Comparison of ENCODE assay signal across 18 cellular contexts in genomic region chr14:99554757-99555531, GRCh38. TPM values are rescaled to one million over a fixed set of nuclear protein-coding genes. Genes with fewer than 3 reads are reported as not detected.
DNase-seq lines count a peak whose midpoint lies in the region; ATAC-seq, FAIRE-seq and TF ChIP-seq lines count a peak whose summit lies in the region.
"Had no signal": no experiment of that assay in that cellular context is flagged by ENCODE, and none has a peak within 500 bp of the region (broad histone marks: within the 10 kb centered on the region; RNA-seq: fewer than 3 reads in every experiment).

No MANE protein-coding gene starts in this region.

- TF ChIP-seq CTCF in Caco-2 (IDR thresholded peaks at IDR 0.05; ENCODE audit: insufficient read depth in 1 of 2, low read depth in 1 of 2, low read length in 1 of 2, severe bottlenecking in 1 of 2, unreplicated experiment in 1 of 2) (no peak), RWPE2 (IDR thresholded peaks at IDR 0.05; ENCODE audit: poor library complexity, severe bottlenecking) (no peak), left ventricle myocardium inferior (IDR thresholded peaks at IDR 0.05; ENCODE audit: borderline replicate concordance) (no peak), pancreas (IDR thresholded peaks at IDR 0.05) (no peak)

- peaks cover 28% of the 10 kb centered on the region for H3K4me1 Mint-ChIP-seq in Caco-2 (ENCODE audit: low read depth, unreplicated experiment)

- DNase-seq in Caco-2 (peak in 1 of 2 experiments; percentile 18), RWPE2 (ENCODE audit: low spot score) (no peak), left ventricle myocardium inferior (no peak), pancreas (peak in 5 of 6 donors; percentile 89 to 95 (median 90)), NCI-H2081 treated with DMSO at 0.1 percent for 48 hours (lab: John Stamatoyannopoulos, UW) (no peak), DMS114 treated with DMSO at 0.1 percent for 48 hours (lab: John Stamatoyannopoulos, UW; ENCODE audit: unreplicated experiment) (no peak), occipital lobe (lab: John Stamatoyannopoulos, UW) (no peak), NCI-H146 (lab: John Stamatoyannopoulos, UW) (no peak)
- DNase-seq: activated CD4-positive, alpha-beta T cell treated with anti-CD3 and anti-CD28 coated beads for 1 hour; central memory CD4-positive, alpha-beta T cell; DMS 273 treated with DMSO at 0.1 percent for 48 hours; KG1; naive thymus-derived CD4-positive, alpha-beta T cell; NCI-H1417 treated with DMSO at 0.1 percent for 48 hours; stimulated activated CD4-positive, alpha-beta T cell treated with anti-CD3 and anti-CD28 coated beads, Interleukin-4, amount 100 ng/mL, for 24 hours; T-helper 1 cell had no signal

- no peak for FAIRE-seq in pancreas (lab: Jason Lieb, UNC)
- FAIRE-seq: frontal cortex had no signal

- H3K27me3 Mint-ChIP-seq in Caco-2 (ENCODE audit: insufficient read depth, unreplicated experiment) = no peaks in the 10 kb centered on the region
- H3K27me3 Mint-ChIP-seq: naive thymus-derived CD4-positive, alpha-beta T cell had no signal

- H3K27me3 ChIP-seq in Caco-2 (replicated peaks; ENCODE audit: control insufficient read depth, insufficient read depth, low read length) = no peaks in the 10 kb centered on the region
- no peaks in the 10 kb centered on the region for H3K27me3 ChIP-seq in RWPE2 (ENCODE audit: insufficient read depth, poor library complexity, severe bottlenecking)
- no peaks in the 10 kb centered on the region for H3K27me3 ChIP-seq in left ventricle myocardium inferior (ENCODE audit: low read depth)
- H3K27me3 ChIP-seq in pancreas = no peaks in the 10 kb centered on the region

- peak; percentile 77 for ATAC-seq in RWPE2 (ENCODE audit: low read depth)
- peak; percentile 84 to 86 (median 84) for ATAC-seq in pancreas
- ATAC-seq: activated naive CD4-positive, alpha-beta T cell treated with anti-CD3 and anti-CD28 coated beads, Interleukin-2, amount 50 U/mL, for 72 hours; naive thymus-derived CD4-positive, alpha-beta T cell had no signal

- H3K36me3 Mint-ChIP-seq in Caco-2 (ENCODE audit: insufficient read depth, unreplicated experiment) = peaks cover 18% of the 10 kb centered on the region
- H3K36me3 Mint-ChIP-seq: activated naive CD4-positive, alpha-beta T cell treated with anti-CD3 and anti-CD28 coated beads, Interleukin-2, amount 50 U/mL, for 72 hours had no signal

- H3K9me3 Mint-ChIP-seq in Caco-2 (ENCODE audit: unreplicated experiment) = no peaks in the 10 kb centered on the region
- H3K9me3 Mint-ChIP-seq: activated naive CD4-positive, alpha-beta T cell treated with anti-CD3 and anti-CD28 coated beads, Interleukin-2, amount 50 U/mL, for 72 hours had no signal

- 9 to 16% methylated on average over 8 to 9 of the region's 9 CpGs for WGBS in pancreas, 2 donors

- no peak overlapping the region for H3K4me3 Mint-ChIP-seq in Caco-2 (ENCODE audit: unreplicated experiment)
- H3K4me3 Mint-ChIP-seq: naive thymus-derived CD4-positive, alpha-beta T cell had no signal

- H3K27ac ChIP-seq in RWPE2 (ENCODE audit: poor library complexity, severe bottlenecking) (no peak overlapping the region), left ventricle myocardium inferior (replicated peaks) (peak overlapping the region; percentile 90), pancreas (peak overlapping the region; percentile 74 to 91 (median 88))

- BruUV-seq in Caco-2 (replicated peaks; lab: Mats Ljungman, UMichigan) = no TSS peak

- no peak overlapping the region for H3K4me3 ChIP-seq in Caco-2 (ENCODE audit: low read depth, low read length)
- no peak overlapping the region for H3K4me3 ChIP-seq in RWPE2 (ENCODE audit: severe bottlenecking)
- H3K4me3 ChIP-seq in left ventricle myocardium inferior = no peak overlapping the region
- no peak overlapping the region for H3K4me3 ChIP-seq in pancreas

- peak overlapping the region; percentile 13 for H3K27ac Mint-ChIP-seq in Caco-2 (ENCODE audit: unreplicated experiment)
- H3K27ac Mint-ChIP-seq: activated naive CD4-positive, alpha-beta T cell treated with anti-CD3 and anti-CD28 coated beads, Interleukin-2, amount 50 U/mL, for 72 hours had no signal

- H3K9me3 ChIP-seq in Caco-2 (no peaks in the 10 kb centered on the region), RWPE2 (ENCODE audit: severe bottlenecking) (no peaks in the 10 kb centered on the region), left ventricle myocardium inferior (replicated peaks) (no peaks in the 10 kb centered on the region), pancreas (no peaks in the 10 kb centered on the region)

- POLR2A ChIA-PET in Caco-2 (lab: Charles Lee) = no interaction called here

- intact Hi-C loops in Caco-2 (cut with micrococcal nuclease; ENCODE audit: unreplicated experiment) (no loop called here), left ventricle myocardium inferior (cut with micrococcal nuclease) (no loop called here), pancreas (cut with DNase I) (no loop called here)

- H3K36me3 ChIP-seq in Caco-2 (ENCODE audit: control insufficient read depth, insufficient read depth, low read length) (no peaks in the 10 kb centered on the region; the same call in 1 of the 2 replicates), RWPE2 (ENCODE audit: low read depth) (peaks cover 17% of the 10 kb centered on the region; the same call in 1 of the 2 replicates), left ventricle myocardium inferior (no peaks in the 10 kb centered on the region), pancreas (no peaks in the 10 kb centered on the region)

- peaks cover 37% of the 10 kb centered on the region for H3K4me1 ChIP-seq in Caco-2
- peaks cover 13% of the 10 kb centered on the region for H3K4me1 ChIP-seq in RWPE2 (ENCODE audit: insufficient read depth, poor library complexity, severe bottlenecking)
- H3K4me1 ChIP-seq in left ventricle myocardium inferior = peaks cover 59% of the 10 kb centered on the region
- H3K4me1 ChIP-seq in pancreas = peaks cover 47 to 53% (median 52%) of the 10 kb centered on the region in 3 donors

- CTCF ChIA-PET in Caco-2 (lab: Charles Lee) = interaction anchor here (0.6 kb wide), 1 partner anchor 13 kb away, joined by 3 read pairs; no protein-coding TSS in a partner anchor

RNA-seq across cellular contexts. Expression of gene CCDC85C, which starts 49.1 kb away (rescaled TPM):
- 69.1 and 76.2 TPM in 2 replicates for total RNA-seq in Caco-2 (2022)
- 41.0 TPM for total RNA-seq in left ventricle myocardium inferior
- total RNA-seq in pancreas = 10 to 100 TPM; 14.4 to 22.2 (median 17.6) TPM
- polyA plus RNA-seq in pancreas = 10 to 100 TPM in 1 of 2 donors, 1 to 10 TPM in 1; 9.5 to 19.5 TPM
- 9.7 TPM for total RNA-seq in occipital lobe

Comparison
In these comparisons a context has a peak if more than half of its experiments do, and no peak if none do; other contexts are left out.
1. DNase-seq: peak in pancreas (5 of 6); none in RWPE2 (single experiment), left ventricle myocardium inferior (single experiment), NCI-H2081 treated with DMSO at 0.1 percent for 48 hours (single experiment), DMS114 treated with DMSO at 0.1 percent for 48 hours (single experiment), occipital lobe (single experiment) and NCI-H146 (single experiment).